In genomic region chr1:156652131-156652991, GRCh38 we compare ENCODE assay signal across 11 cellular contexts. TPM values are rescaled to one million over a fixed set of nuclear protein-coding genes. Genes with fewer than 3 reads are reported as not detected.
DNase-seq lines count a peak whose midpoint lies in the region; ATAC-seq lines count a peak whose summit lies in the region.
"Had no signal": no experiment of that assay in that cellular context is flagged by ENCODE, and none has a peak within 500 bp of the region (broad histone marks: within the 10 kb centered on the region; RNA-seq: fewer than 3 reads in every experiment).

No MANE protein-coding gene starts in this region.

- DNase-seq in NCI-H2196 (lab: John Stamatoyannopoulos, UW; ENCODE audit: unreplicated experiment) (peak; percentile 8), NCI-H2196 treated with DMSO at 0.1 percent for 48 hours (lab: John Stamatoyannopoulos, UW; ENCODE audit: unreplicated experiment) (no peak), adipocyte (ENCODE audit: low read depth) (peak; percentile 74), myocyte (ENCODE audit: low read depth) (peak; percentile 79), DMS53 (lab: John Stamatoyannopoulos, UW) (no peak)
- DNase-seq: 8988T; activated naive CD4-positive, alpha-beta T cell; NCI-H226; transverse colon had no signal

- H3K4me1 ChIP-seq in adipocyte (ENCODE audit: control insufficient read depth, insufficient read depth, low read length) = peaks cover 6% of the 10 kb centered on the region

- no peak overlapping the region for H3K4me3 ChIP-seq in adipocyte (ENCODE audit: low read length)
- H3K4me3 ChIP-seq: transverse colon had no signal

- no peaks in the 10 kb centered on the region for H3K36me3 ChIP-seq in adipocyte (ENCODE audit: control insufficient read depth, insufficient read depth, low read length, severe bottlenecking)
- H3K36me3 ChIP-seq: transverse colon had no signal

- peaks cover 79% of the 10 kb centered on the region for H3K27me3 ChIP-seq in adipocyte (replicated peaks; ENCODE audit: control insufficient read depth, insufficient read depth, low read length)

- no peaks in the 10 kb centered on the region for H3K9me3 ChIP-seq in adipocyte (ENCODE audit: control insufficient read depth, low read length)
- H3K9me3 ChIP-seq: transverse colon had no signal

- H3K9ac ChIP-seq in adipocyte (ENCODE audit: low read length) = no peak overlapping the region

- ATAC-seq in HG03196 (IDR thresholded peaks at IDR 0.05; ENCODE audit: unreplicated experiment) = no peak

RNA-seq across cellular contexts. Expression of gene BCAN, which starts 10.4 kb away (rescaled TPM):
- total RNA-seq in myocyte = 0.11 TPM in 1 of 2 replicates, not detected in the other
- 1.0 TPM for polyA plus RNA-seq in myocyte (2012)
- total RNA-seq: T-helper 1 cell treated with Interleukin-12 subunit alpha and Interleukin-12 subunit beta and Interleukin-4 antibody, amounts not matched to agents 30 ng/mL and 1 ng/mL, for 36 hours had no signal

RNA-seq across cellular contexts. Expression of gene NES, which starts 24.8 kb away (rescaled TPM):
- total RNA-seq in myocyte = 1,770 and 2,264 TPM in 2 replicates
- polyA plus RNA-seq in myocyte (2012) = 834 TPM

RNA-seq across cellular contexts. Expression of gene HAPLN2, which starts 33.1 kb away (rescaled TPM):
- total RNA-seq in myocyte = not detected in 2 replicates
- polyA plus RNA-seq in myocyte (2012) = 0.14 TPM
- total RNA-seq: T-helper 1 cell treated with Interleukin-12 subunit alpha and Interleukin-12 subunit beta and Interleukin-4 antibody, amounts not matched to agents 30 ng/mL and 1 ng/mL, for 36 hours had no signal

RNA-seq across cellular contexts. Expression of gene GPATCH4, which starts 51.1 kb away (rescaled TPM):
- total RNA-seq in myocyte = 23.4 and 29.6 TPM in 2 replicates
- polyA plus RNA-seq in myocyte (2012) = 26.1 TPM

RNA-seq across cellular contexts. Expression of gene CRABP2, which starts 53.0 kb away (rescaled TPM):
- 5.3 and 6.2 TPM in 2 replicates for total RNA-seq in myocyte
- polyA plus RNA-seq in myocyte (2012) = 6.0 TPM

Comparison
In these comparisons a context has a peak if more than half of its experiments do, and no peak if none do; other contexts are left out.
1. DNase-seq: peak in NCI-H2196 (single experiment), adipocyte (single experiment) and myocyte (single experiment); none in NCI-H2196 treated with DMSO at 0.1 percent for 48 hours (single experiment) and DMS53 (single experiment).